Comparison of ENCODE assay signal across 1 cellular context in genomic region chr3:105516972-105517371, GRCh38.
TF ChIP-seq lines count a peak whose summit lies in the region.

No MANE protein-coding gene starts in this region.

TF ChIP-seq in H1, 55 proteins besides CTCF, POLR2A, EP300 and RAD21 (continued from another document):
- no peak for TF ChIP-seq CBX5 (IDR thresholded peaks at IDR 0.05; ENCODE audit: low read depth, low read length)
- TF ChIP-seq SRF (IDR thresholded peaks at IDR 0.05; ENCODE audit: low read depth, low read length) = no peak
